24 cellular contexts compared by ENCODE assay signal in genomic region chr11:96394773-96395172, GRCh38.
"Had no signal": no experiment of that assay in that cellular context is flagged by ENCODE, and none has a peak within 500 bp of the region (broad histone marks: within the 10 kb centered on the region; RNA-seq: fewer than 3 reads in every experiment).

No MANE protein-coding gene starts in this region.

- H3K27ac Mint-ChIP-seq: mesothelial cell of epicardium; natural killer cell; nephron progenitor cell; progenitor cell of endocrine pancreas; stimulated activated memory B cell treated with anti-CD40 and anti-IgM and Interleukin-4, amounts not matched to agents 10 μg/mL and 1 μg/mL and 100 μg/mL, for 72 hours; type B pancreatic cell had no signal

- H3K4me2 ChIP-seq: smooth muscle cell had no signal

- H3K27me3 ChIP-seq: ovary, right atrium auricular region, right lobe of liver, tibial nerve, uterus had no signal

- H3K27me3 Mint-ChIP-seq: naive B cell; progenitor cell of endocrine pancreas; stimulated activated memory B cell treated with anti-CD40 and anti-IgM and Interleukin-4, amounts not matched to agents 10 μg/mL and 1 μg/mL and 100 μg/mL, for 72 hours; stimulated activated naive CD8-positive, alpha-beta T cell treated with anti-CD3 and anti-CD28 coated beads, Interleukin-15, amount 100 ng/mL, for 72 hours; type B pancreatic cell had no signal

- H3K36me3 Mint-ChIP-seq: naive B cell, natural killer cell had no signal

- ATAC-seq: natural killer cell; right lobe of liver; stimulated activated memory B cell treated with anti-CD40 and anti-IgM and Interleukin-4, amounts not matched to agents 10 μg/mL and 1 μg/mL and 100 μg/mL, for 72 hours; stimulated activated naive CD8-positive, alpha-beta T cell treated with anti-CD3 and anti-CD28 coated beads, Interleukin-15, amount 100 ng/mL, for 72 hours had no signal

- H3K4me3 Mint-ChIP-seq: mesothelial cell of epicardium; natural killer cell; nephron progenitor cell; stimulated activated memory B cell treated with anti-CD40 and anti-IgM and Interleukin-4, amounts not matched to agents 10 μg/mL and 1 μg/mL and 100 μg/mL, for 72 hours; stimulated activated naive CD8-positive, alpha-beta T cell treated with anti-CD3 and anti-CD28 coated beads, Interleukin-15, amount 100 ng/mL, for 72 hours; type B pancreatic cell had no signal

- H3K9me3 ChIP-seq: left ventricle myocardium inferior, ovary, right atrium auricular region, right lobe of liver, tibial nerve, uterus had no signal

- H3K9me3 Mint-ChIP-seq: natural killer cell; stimulated activated memory B cell treated with anti-CD40 and anti-IgM and Interleukin-4, amounts not matched to agents 10 μg/mL and 1 μg/mL and 100 μg/mL, for 72 hours; stimulated activated naive CD8-positive, alpha-beta T cell treated with anti-CD3 and anti-CD28 coated beads, Interleukin-15, amount 100 ng/mL, for 72 hours had no signal

- H3K27ac ChIP-seq: left ventricle myocardium inferior, ovary, right atrium auricular region, right lobe of liver, tibial nerve, uterus had no signal

- H3K36me3 ChIP-seq: left ventricle myocardium inferior, ovary, right atrium auricular region, right lobe of liver, tibial nerve, uterus had no signal

- H3K4me3 ChIP-seq: left ventricle myocardium inferior, lung, ovary, right atrium auricular region, right lobe of liver, smooth muscle cell, tibial nerve, uterus had no signal

- DNase-seq: islet precursor cell; left ventricle myocardium inferior; mesendoderm; naive B cell; natural killer cell; nephron progenitor cell; ovary; right lobe of liver; stimulated activated CD4-positive, alpha-beta T cell treated with anti-CD3 and anti-CD28 coated beads, Interleukin-1b, Interleukin-23, amount 100 ng/mL, for 48 hours; stimulated activated CD4-positive, alpha-beta T cell treated with anti-CD3 and anti-CD28 coated beads, Interleukin-2, amount 100 ng/mL, for 48 hours; stimulated activated CD4-positive, alpha-beta T cell treated with anti-CD3 and anti-CD28 coated beads, Interleukin-4, amount 100 ng/mL, for 4 hours; stimulated activated CD8-positive, alpha-beta memory T cell treated with anti-CD3 and anti-CD28 coated beads, Interleukin-4, amount 100 ng/mL, for 48 hours; stimulated activated naive CD4-positive, alpha-beta T cell treated with Interleukin-2 at 50 U/mL for 16 hours; stimulated activated naive CD8-positive, alpha-beta T cell treated with anti-CD3 and anti-CD28 coated beads, Interleukin-15, amount 100 ng/mL, for 72 hours; substantia nigra; uterus had no signal

- H3K4me1 ChIP-seq: right lobe of liver, uterus had no signal
